ENCODE assay signal across 10 cellular contexts in the genomic region with DNA sequence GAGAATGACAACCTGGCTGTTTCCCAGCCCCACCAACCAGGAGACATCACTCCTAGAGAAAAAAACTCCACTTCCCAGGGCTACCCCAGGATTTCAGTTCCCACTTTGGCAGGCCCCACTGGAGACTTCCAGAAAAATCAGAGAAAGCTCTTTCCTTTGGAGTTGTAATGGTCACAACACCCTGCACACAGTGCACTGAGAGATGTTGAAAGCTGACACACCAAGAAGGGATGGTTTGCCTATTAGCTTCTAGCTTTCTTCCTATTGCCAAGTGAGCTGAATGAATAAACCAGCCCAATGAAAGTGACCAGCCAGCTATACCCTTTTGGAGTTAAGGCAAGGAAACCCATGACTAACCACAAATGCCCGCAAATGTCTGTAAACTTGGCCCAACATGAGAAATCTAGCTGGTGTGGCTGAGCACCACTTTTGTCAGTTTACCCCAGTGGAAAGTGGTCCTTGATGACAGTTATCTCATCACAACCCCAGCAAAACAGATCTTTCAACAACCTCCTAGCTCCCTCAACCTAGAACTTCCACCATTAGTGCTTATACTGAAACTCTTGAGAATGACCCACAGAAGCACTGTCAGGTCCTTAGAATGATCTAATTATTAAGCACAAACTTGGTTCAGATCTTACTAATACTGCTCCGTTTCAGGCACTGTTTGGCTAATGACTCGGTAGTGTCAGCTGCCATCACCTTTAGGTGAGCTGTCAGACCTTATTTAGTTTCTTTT. TPM values are rescaled to one million over a fixed set of nuclear protein-coding genes. Genes with fewer than 3 reads are reported as not detected.
A peak's percentile ranks its signal among the peaks of the same experiment; 100 is the strongest.
DNase-seq lines count a peak whose midpoint lies in the region; ATAC-seq and TF ChIP-seq lines count a peak whose summit lies in the region.
"Had no signal": no experiment of that assay in that cellular context is flagged by ENCODE, and none has a peak within 500 bp of the region (broad histone marks: within the 10 kb centered on the region; RNA-seq: fewer than 3 reads in every experiment).

No MANE protein-coding gene starts in this region.

- H3K9me3 Mint-ChIP-seq in CD4-positive, alpha-beta T cell = no peaks in the 10 kb centered on the region
- H3K9me3 Mint-ChIP-seq in endothelial cell (ENCODE audit: unreplicated experiment) = no peaks in the 10 kb centered on the region

- no peak overlapping the region for H4K91ac ChIP-seq in neuronal stem cell (ENCODE audit: low read depth, low read length, poor library complexity)

- H3K36me3 Mint-ChIP-seq in CD4-positive, alpha-beta T cell (ENCODE audit: low read depth) = peaks cover 97% of the 10 kb centered on the region
- H3K36me3 Mint-ChIP-seq in endothelial cell (ENCODE audit: low read depth, unreplicated experiment) = peaks cover 7% of the 10 kb centered on the region

- CTCF ChIA-PET in CD4-positive, alpha-beta T cell (lab: Charles Lee) = interaction anchor here (0.7 to 4.0 kb wide), 6 partner anchors 11 to 93 kb away, joined by 3 to 20 read pairs (median 6); partner anchors contain the start of gene IRF1

- H2AFZ ChIP-seq in Loucy (ENCODE audit: low read length) (no peak overlapping the region), hepatocyte (no peak overlapping the region), neuronal stem cell (ENCODE audit: low read length) (no peak overlapping the region)

- H2BK12ac ChIP-seq in neuronal stem cell (ENCODE audit: low read length) = no peak overlapping the region

- 93% methylated on average over 3 of the region's 3 CpGs for WGBS in hepatocyte (ENCODE audit: low lambda C conversion rate, missing lambda C conversion rate)
- WGBS in mesendoderm (ENCODE audit: extremely low coverage, insufficient coverage, low lambda C conversion rate) = no CpG with 5 or more reads among the region's 3 CpGs
- WGBS in neuronal stem cell (ENCODE audit: extremely low coverage in 2 of 2, insufficient read length in 2 of 2, insufficient replicate concordance in 1 of 2), 2 donors = no CpG with 5 or more reads among the region's 3 CpGs

- H2BK5ac ChIP-seq in mesendoderm (ENCODE audit: low read length) = no peak overlapping the region
- H2BK5ac ChIP-seq in neuronal stem cell (ENCODE audit: low read length) = no peak overlapping the region

- intact Hi-C loops in CD4-positive, alpha-beta T cell (cut with DNase I, micrococcal nuclease) = no loop called here
- intact Hi-C loops in head of caudate nucleus (cut with DNase I) = no loop called here

- H4K8ac ChIP-seq in mesendoderm (ENCODE audit: low read depth, low read length) = no peak overlapping the region
- H4K8ac ChIP-seq in neuronal stem cell (ENCODE audit: low read depth, low read length) = no peak overlapping the region

- H3K4me3 ChIP-seq in Loucy (ENCODE audit: low read length, poor library complexity, severe bottlenecking) (no peak overlapping the region), hepatocyte (no peak overlapping the region), mesendoderm (ENCODE audit: low read length) (no peak overlapping the region), neuronal stem cell (ENCODE audit: low read length in 2 of 2) (no peak overlapping the region)
- H3K4me3 ChIP-seq: dorsolateral prefrontal cortex had no signal

- H2BK120ac ChIP-seq in mesendoderm (ENCODE audit: low read depth, low read length) = no peak overlapping the region
- no peak overlapping the region for H2BK120ac ChIP-seq in neuronal stem cell (ENCODE audit: low read depth, low read length)

- H3K4me3 Mint-ChIP-seq in CD4-positive, alpha-beta T cell = peak overlapping the region; percentile 67
- no peak overlapping the region for H3K4me3 Mint-ChIP-seq in endothelial cell (ENCODE audit: unreplicated experiment)

- no peaks in the 10 kb centered on the region for H3K27me3 ChIP-seq in CD4-positive, alpha-beta T cell (ENCODE audit: control insufficient read depth, insufficient read depth, low read length)
- H3K27me3 ChIP-seq in Loucy (ENCODE audit: insufficient read depth, low read length, poor library complexity, severe bottlenecking) (no peaks in the 10 kb centered on the region), hepatocyte (no peaks in the 10 kb centered on the region), mesendoderm (ENCODE audit: insufficient read depth, low read length, poor library complexity) (no peaks in the 10 kb centered on the region), neuronal stem cell (ENCODE audit: control insufficient read depth in 3 of 3, insufficient read depth in 3 of 3, low read depth in 1 of 3, low read length in 3 of 3) (no peaks in the 10 kb centered on the region)
- H3K27me3 ChIP-seq: dorsolateral prefrontal cortex had no signal

- TF ChIP-seq CTCF in CD4-positive, alpha-beta T cell (IDR thresholded peaks at IDR 0.05) = no peak
- TF ChIP-seq CTCF in Loucy (conservative IDR thresholded peaks at IDR 0.05; ENCODE audit: low read length) (no peak), hepatocyte (IDR thresholded peaks at IDR 0.05; ENCODE audit: poor library complexity) (no peak), endothelial cell (IDR thresholded peaks at IDR 0.05; ENCODE audit: unreplicated experiment) (no peak)

- no peaks in the 10 kb centered on the region for H3F3A ChIP-seq in Loucy (ENCODE audit: low read depth)

- H4K5ac ChIP-seq in mesendoderm (ENCODE audit: low read length) = no peak overlapping the region

- H2BK15ac ChIP-seq in mesendoderm (replicated peaks; ENCODE audit: low read depth) (no peak overlapping the region), neuronal stem cell (ENCODE audit: low read length) (no peak overlapping the region)

- H3K79me2 ChIP-seq in Loucy (ENCODE audit: insufficient read depth, low read length) = peaks cover 12% of the 10 kb centered on the region
- no peaks in the 10 kb centered on the region for H3K79me2 ChIP-seq in hepatocyte
- no peaks in the 10 kb centered on the region for H3K79me2 ChIP-seq in mesendoderm (ENCODE audit: control insufficient read depth, insufficient read depth, low read length)

- no peak for DNase-seq in CD4-positive, alpha-beta T cell
- DNase-seq in hepatocyte (ENCODE audit: low spot score) (no peak), mesendoderm (no peak), neuronal stem cell (ENCODE audit: low spot score) (no peak), head of caudate nucleus (no peak), endothelial cell (ENCODE audit: low spot score) (no peak)
- DNase-seq: NCI-H345 had no signal

- peaks cover 24% of the 10 kb centered on the region for H3K27me3 Mint-ChIP-seq in CD4-positive, alpha-beta T cell
- H3K27me3 Mint-ChIP-seq in endothelial cell (ENCODE audit: unreplicated experiment) = peaks cover 10% of the 10 kb centered on the region

- peaks cover 86% of the 10 kb centered on the region for H3K4me1 Mint-ChIP-seq in CD4-positive, alpha-beta T cell (ENCODE audit: low read depth)
- H3K4me1 Mint-ChIP-seq in endothelial cell (ENCODE audit: unreplicated experiment) = peaks cover 14% of the 10 kb centered on the region

- H3K9me3 ChIP-seq in CD4-positive, alpha-beta T cell (ENCODE audit: control insufficient read depth, low read length) = no peaks in the 10 kb centered on the region
- no peaks in the 10 kb centered on the region for H3K9me3 ChIP-seq in Loucy (ENCODE audit: insufficient read depth, low read depth, low read length)
- H3K9me3 ChIP-seq in hepatocyte (ENCODE audit: low read depth) = no peaks in the 10 kb centered on the region
- H3K9me3 ChIP-seq in neuronal stem cell (replicated peaks in 1 of 2; ENCODE audit: control insufficient read depth in 2 of 2, insufficient read depth in 1 of 2, low read depth in 1 of 2, low read length in 2 of 2) = no peaks in the 10 kb centered on the region

- H3K9ac ChIP-seq in Loucy (ENCODE audit: low read depth, low read length, poor library complexity, severe bottlenecking) (no peak overlapping the region), mesendoderm (ENCODE audit: low read length) (no peak overlapping the region), neuronal stem cell (ENCODE audit: low read depth, low read length, poor library complexity) (no peak overlapping the region)

- H3K4me2 ChIP-seq in Loucy (ENCODE audit: low read depth, low read length, poor library complexity, severe bottlenecking) = peak overlapping the region; percentile 25
- peak overlapping the region; percentile 31 for H3K4me2 ChIP-seq in hepatocyte
- no peak overlapping the region for H3K4me2 ChIP-seq in mesendoderm (ENCODE audit: low read length)
- no peak overlapping the region for H3K4me2 ChIP-seq in neuronal stem cell (ENCODE audit: insufficient read depth, low read length, poor library complexity, severe bottlenecking)

- H3K4me1 ChIP-seq in Loucy (ENCODE audit: insufficient read depth, low read length, poor library complexity, severe bottlenecking) = peaks cover 24% of the 10 kb centered on the region
- H3K4me1 ChIP-seq in hepatocyte (ENCODE audit: insufficient read depth) = peaks cover 47% of the 10 kb centered on the region
- H3K4me1 ChIP-seq in mesendoderm (ENCODE audit: control insufficient read depth, low read depth, low read length) = peaks cover 7% of the 10 kb centered on the region
- H3K4me1 ChIP-seq in neuronal stem cell (ENCODE audit: control insufficient read depth in 2 of 2, insufficient read depth in 1 of 2, low read depth in 1 of 2, low read length in 2 of 2) = peaks cover 0 to 3% of the 10 kb centered on the region in 2 donors

- no peak overlapping the region for H3K23ac ChIP-seq in mesendoderm (ENCODE audit: low read length)
- H3K23ac ChIP-seq in neuronal stem cell (ENCODE audit: low read depth, low read length, poor library complexity) = no peak overlapping the region

- no peak for ATAC-seq in CD4-positive, alpha-beta T cell (ENCODE audit: poor library complexity)
- peak; percentile 33 for ATAC-seq in GM19397 (IDR thresholded peaks at IDR 0.05; ENCODE audit: unreplicated experiment)

- H3K18ac ChIP-seq in mesendoderm (ENCODE audit: low read length) (no peak overlapping the region), neuronal stem cell (ENCODE audit: low read length) (no peak overlapping the region)

- H3K4ac ChIP-seq in mesendoderm (ENCODE audit: low read depth, low read length) = no peak overlapping the region
- H3K4ac ChIP-seq in neuronal stem cell (ENCODE audit: low read length) = no peak overlapping the region

- H3K36me3 ChIP-seq in Loucy (ENCODE audit: insufficient read depth, low read length) = peaks cover 19% of the 10 kb centered on the region; the same call in 1 of the 2 replicates
- H3K36me3 ChIP-seq in hepatocyte (replicated peaks; ENCODE audit: insufficient read depth, low read depth) = no peaks in the 10 kb centered on the region
- H3K36me3 ChIP-seq in mesendoderm (ENCODE audit: control insufficient read depth, insufficient read depth, low read length) = peaks cover 3% of the 10 kb centered on the region
- peaks cover 0 to 8% of the 10 kb centered on the region in 2 donors for H3K36me3 ChIP-seq in neuronal stem cell (replicated peaks in 1 of 2; ENCODE audit: control insufficient read depth in 2 of 2, insufficient read depth in 2 of 2, low read length in 2 of 2)

- no peak overlapping the region for H3K14ac ChIP-seq in neuronal stem cell (ENCODE audit: low read length)

- H3K79me1 ChIP-seq in mesendoderm (ENCODE audit: low read length) = no peaks in the 10 kb centered on the region
- no peaks in the 10 kb centered on the region for H3K79me1 ChIP-seq in neuronal stem cell (ENCODE audit: low read depth, low read length)

- H3K27ac ChIP-seq in CD4-positive, alpha-beta T cell (ENCODE audit: low read depth, low read length) = peak overlapping the region; percentile 1
- peak overlapping the region; percentile 90 for H3K27ac ChIP-seq in hepatocyte
- H3K27ac ChIP-seq in mesendoderm (ENCODE audit: low read depth, low read length) = no peak overlapping the region
- H3K27ac ChIP-seq in neuronal stem cell (replicated peaks; ENCODE audit: low read length) = no peak overlapping the region
- H3K27ac ChIP-seq: dorsolateral prefrontal cortex had no signal

- H3K56ac ChIP-seq in mesendoderm (ENCODE audit: low read length) = no peak overlapping the region

- peak overlapping the region; percentile 97 for H3K27ac Mint-ChIP-seq in CD4-positive, alpha-beta T cell
- H3K27ac Mint-ChIP-seq in endothelial cell (ENCODE audit: unreplicated experiment) = no peak overlapping the region

- H3K9me2 ChIP-seq in Loucy (replicated peaks; ENCODE audit: low read depth, low read length) = no peaks in the 10 kb centered on the region
- H3K9me2 ChIP-seq in hepatocyte (replicated peaks; ENCODE audit: insufficient read depth) = no peaks in the 10 kb centered on the region

- H2AK5ac ChIP-seq in mesendoderm (ENCODE audit: low read length) = no peak overlapping the region
- no peak overlapping the region for H2AK5ac ChIP-seq in neuronal stem cell (ENCODE audit: low read depth, low read length)

- POLR2A ChIA-PET in CD4-positive, alpha-beta T cell (lab: Charles Lee) = interaction anchor here (0.6 to 25.5 kb wide), 20 partner anchors 8 to 110 kb away, joined by 3 to 1045 read pairs (median 18); partner anchors contain the start of genes IRF1, RAD50 and SLC22A5

- H4K20me1 ChIP-seq in Loucy (ENCODE audit: insufficient read depth, low read length, poor library complexity, severe bottlenecking) (peaks cover 11% of the 10 kb centered on the region), hepatocyte (ENCODE audit: insufficient read depth, poor library complexity, severe bottlenecking) (no peaks in the 10 kb centered on the region)

RNA-seq across cellular contexts. Expression of gene IRF1, which starts 11.3 kb away (rescaled TPM):
- total RNA-seq in CD4-positive, alpha-beta T cell = 1,000 to 10,000 TPM; 1,212 to 1,234 TPM
- total RNA-seq in hepatocyte = 25.6 and 30.9 TPM in 2 replicates
- polyA plus RNA-seq in hepatocyte = 35.8 and 44.8 TPM in 2 replicates
- polyA plus RNA-seq in mesendoderm (2013, experiment 1 of 2) = 4.5 TPM
- 4.1 TPM for polyA plus RNA-seq in mesendoderm (2013, experiment 2 of 2)
- polyA plus RNA-seq in neuronal stem cell (2013, experiment 1 of 2) = 1.4 TPM
- polyA plus RNA-seq in neuronal stem cell (2013, experiment 2 of 2) = 1.5 TPM
- total RNA-seq in endothelial cell (ENCODE audit: unreplicated experiment) = 7.1 TPM

Comparison
In these comparisons a context has a peak if more than half of its experiments do, and no peak if none do; other contexts are left out.
1. H3K27ac ChIP-seq: peak in CD4-positive, alpha-beta T cell (single experiment) and hepatocyte (single experiment); none in mesendoderm (single experiment) and neuronal stem cell (single experiment).
2. H3K4me2 ChIP-seq: peak in Loucy (single experiment) and hepatocyte (single experiment); none in mesendoderm (single experiment) and neuronal stem cell (single experiment).
3. RNA of gene IRF1, which starts 11.3 kb away (total RNA-seq): 1,212 to 1,234 TPM in CD4-positive, alpha-beta T cell; 25.6 to 30.9 TPM in hepatocyte and 7.1 TPM in endothelial cell (single experiment); every median in the first group is over 10 times any median in the second.